Comparison of ENCODE assay signal across 13 cellular contexts in genomic region chr20:47346172-47346571, GRCh38. TPM values are rescaled to one million over a fixed set of nuclear protein-coding genes. Genes with fewer than 3 reads are reported as not detected.
DNase-seq lines count a peak whose midpoint lies in the region; ATAC-seq, FAIRE-seq and TF ChIP-seq lines count a peak whose summit lies in the region.
"Had no signal": no experiment of that assay in that cellular context is flagged by ENCODE, and none has a peak within 500 bp of the region (broad histone marks: within the 10 kb centered on the region; RNA-seq: fewer than 3 reads in every experiment).

No MANE protein-coding gene starts in this region.

- POLR2A ChIA-PET in A549 (lab: Yijun Ruan, JAX) (no interaction called here), HEK293 (lab: Yijun Ruan, JAX) (no interaction called here), GM12878 (lab: Charles Lee) (interaction anchor here (0.7 to 5.7 kb wide), 2 partner anchors 11 to 14 kb away, joined by 3 to 50 read pairs; partner anchors contain the start of gene ZMYND8), SK-N-SH (lab: Yijun Ruan, JAX) (no interaction called here)

- H3K27ac ChIP-seq in A549 (peak overlapping the region; percentile 30 to 100; a peak in 4 of 6 replicates), HEK293 (ENCODE audit: extremely low read depth, low read depth, low read length) (no peak overlapping the region), GM12878 (ENCODE audit: control insufficient read depth, insufficient read depth) (no peak overlapping the region), upper lobe of left lung (peak overlapping the region in 2 of 4 donors; percentile 1 to 22), SK-N-SH (ENCODE audit: low read depth in 2 of 2, low read length in 1 of 2) (no peak overlapping the region)

- DNase-seq in A549 (ENCODE audit: low read depth in 1 of 2, low spot score in 1 of 2) (no peak), GM12878 (ENCODE audit: low read depth, low spot score) (no peak), upper lobe of left lung (no peak), dermis blood vessel endothelial cell (no peak), SK-N-SH (no peak), NCI-H1105 (lab: John Stamatoyannopoulos, UW) (no peak)
- DNase-seq in natural killer cell treated with Interleukin-12 subunit alpha and Interleukin-12 subunit beta and Interleukin-15 and Interleukin-18, amount 100 ng/mL, for 72 hours (ENCODE audit: low spot score), result no peak
- DNase-seq: BE2C, cerebellar nuclear complex, T1000 had no signal

- no peak for TF ChIP-seq POLR2A in A549 (IDR thresholded peaks at IDR 0.05; ENCODE audit: low read length)
- 0 out of 2 replicates have a peak, but pooled peaks have one; percentile 19 for TF ChIP-seq POLR2A in GM12878 (IDR thresholded peaks at IDR 0.05; ENCODE audit: low read depth, low read length)
- no peak for TF ChIP-seq POLR2A in upper lobe of left lung (IDR thresholded peaks at IDR 0.05)

- H3F3A ChIP-seq in SK-N-SH (replicated peaks; ENCODE audit: insufficient read depth), result peaks cover 14% of the 10 kb centered on the region

- RAD21 ChIA-PET in GM12878 (lab: Charles Lee; ENCODE audit: unreplicated experiment), result interaction anchor here (1.5 to 2.1 kb wide), 2 partner anchors 38 to 72 kb away, joined by 4 to 7 read pairs; no protein-coding TSS in a partner anchor

- TF ChIP-seq RAD21 in A549 (conservative IDR thresholded peaks at IDR 0.05 in 1 of 2, IDR thresholded peaks at IDR 0.05 in 1 of 2) (no peak), GM12878 (IDR thresholded peaks at IDR 0.05; ENCODE audit: insufficient read depth, low read depth, low read length) (no peak), SK-N-SH (IDR thresholded peaks at IDR 0.05; ENCODE audit: low read length) (no peak)

- CTCF ChIA-PET in A549 (lab: Yijun Ruan, JAX) (interaction anchor here (1.2 to 2.5 kb wide), 2 partner anchors 73 kb away, joined by 4 to 8 read pairs; no protein-coding TSS in a partner anchor), HEK293 (lab: Yijun Ruan, JAX) (interaction anchor here (1.3 kb wide), 1 partner anchor 38 kb away, joined by 9 read pairs; no protein-coding TSS in a partner anchor), GM12878 (lab: Yijun Ruan, JAX) (interaction anchor here (1.2 to 9.2 kb wide), 4 partner anchors 10 to 73 kb away, joined by 3 to 66 read pairs (median 14); partner anchors contain the start of gene ZMYND8), SK-N-SH (lab: Yijun Ruan, JAX) (interaction anchor here (1.1 to 1.4 kb wide), 2 partner anchors 38 kb away, joined by 3 to 6 read pairs; no protein-coding TSS in a partner anchor)

- H3K27me3 Mint-ChIP-seq in natural killer cell treated with Interleukin-12 subunit alpha and Interleukin-12 subunit beta and Interleukin-15 and Interleukin-18, amount 100 ng/mL, for 72 hours, result no peaks in the 10 kb centered on the region

- peaks cover 47% of the 10 kb centered on the region for H3K4me1 ChIP-seq in A549
- H3K4me1 ChIP-seq in HEK293 (ENCODE audit: control insufficient read depth, insufficient read depth, low read length), result peaks cover 37% of the 10 kb centered on the region
- peaks cover 30% of the 10 kb centered on the region for H3K4me1 ChIP-seq in GM12878 (ENCODE audit: control insufficient read depth, insufficient read depth, low read length)
- H3K4me1 ChIP-seq in upper lobe of left lung, result peaks cover 37 to 44% (median 40%) of the 10 kb centered on the region in 4 donors
- peaks cover 18 to 37% of the 10 kb centered on the region in 2 experiments; a peak in 3 of 4 replicates for H3K4me1 ChIP-seq in SK-N-SH (ENCODE audit: control insufficient read depth in 1 of 2, insufficient read depth in 2 of 2, low read depth in 1 of 2, low read length in 1 of 2)

- peaks cover 5% of the 10 kb centered on the region for H3K36me3 Mint-ChIP-seq in natural killer cell treated with Interleukin-12 subunit alpha and Interleukin-12 subunit beta and Interleukin-15 and Interleukin-18, amount 100 ng/mL, for 72 hours

- intact Hi-C loops in GM12878 (cut with micrococcal nuclease; ENCODE audit: unreplicated experiment), result no loop called here

- H3K9me2 ChIP-seq in SK-N-SH, result no peaks in the 10 kb centered on the region

- ATAC-seq in A549, result no peak
- peak; percentile 32 for ATAC-seq in GM12878
- ATAC-seq in natural killer cell treated with Interleukin-12 subunit alpha and Interleukin-12 subunit beta and Interleukin-15 and Interleukin-18, amount 100 ng/mL, for 72 hours, result no peak
- no peak for ATAC-seq in upper lobe of left lung (ENCODE audit: low FRiP score in 2 of 2)

- no peak for TF ChIP-seq CTCF in A549 (IDR thresholded peaks at IDR 0.05)
- no peak for TF ChIP-seq CTCF in HEK293 (tag by site-specific recombination; IDR thresholded peaks at IDR 0.05)
- TF ChIP-seq CTCF in GM12878 (IDR thresholded peaks at IDR 0.05 in 2 of 3, conservative IDR thresholded peaks at IDR 0.05 in 1 of 3; ENCODE audit: control insufficient read depth in 2 of 3, extremely low read depth in 1 of 3, insufficient read depth in 1 of 3, low read depth in 3 of 3, low read length in 3 of 3), result no peak
- TF ChIP-seq CTCF in upper lobe of left lung (IDR thresholded peaks at IDR 0.05), result no peak
- no peak for TF ChIP-seq CTCF in SK-N-SH (IDR thresholded peaks at IDR 0.05)

- H3K9me3 ChIP-seq in A549 (no peaks in the 10 kb centered on the region), HEK293 (ENCODE audit: control insufficient read depth, insufficient read depth, low read depth, low read length) (no peaks in the 10 kb centered on the region), GM12878 (replicated peaks; ENCODE audit: control insufficient read depth, insufficient read depth, low read length) (no peaks in the 10 kb centered on the region), upper lobe of left lung (no peaks in the 10 kb centered on the region), SK-N-SH (no peaks in the 10 kb centered on the region)
- H3K9me3 ChIP-seq: BE2C had no signal

- no peaks in the 10 kb centered on the region for H3K27me3 ChIP-seq in GM12878 (replicated peaks in 1 of 2; ENCODE audit: control insufficient read depth in 2 of 2, insufficient read depth in 2 of 2, low read length in 1 of 2)
- H3K27me3 ChIP-seq in upper lobe of left lung, result no peaks in the 10 kb centered on the region
- no peaks in the 10 kb centered on the region for H3K27me3 ChIP-seq in SK-N-SH (ENCODE audit: insufficient read depth)
- H3K27me3 ChIP-seq: BE2C had no signal

- H3K9ac ChIP-seq in GM12878 (ENCODE audit: control insufficient read depth, insufficient read depth, low read length) (no peak overlapping the region), SK-N-SH (no peak overlapping the region)

- FAIRE-seq in A549 (lab: Jason Lieb, UNC), result no peak
- no peak for FAIRE-seq in GM12878 (lab: Jason Lieb, UNC)
- FAIRE-seq: G401.6, islet of Langerhans had no signal

- no peak overlapping the region for H3K4me3 Mint-ChIP-seq in natural killer cell treated with Interleukin-12 subunit alpha and Interleukin-12 subunit beta and Interleukin-15 and Interleukin-18, amount 100 ng/mL, for 72 hours

- no TSS peak for BruUV-seq in GM12878 (replicated peaks; lab: Mats Ljungman, UMichigan)

- TF ChIP-seq EP300 in A549 (IDR thresholded peaks at IDR 0.05) (no peak), GM12878 (IDR thresholded peaks at IDR 0.05; ENCODE audit: borderline replicate concordance in 1 of 2, control insufficient read depth in 1 of 2, low read depth in 2 of 2, low read length in 2 of 2) (no peak), upper lobe of left lung (IDR thresholded peaks at IDR 0.05) (no peak), SK-N-SH (IDR thresholded peaks at IDR 0.05; ENCODE audit: borderline replicate concordance in 1 of 2, low read depth in 1 of 2, low read length in 1 of 2) (no peak)

- H3K4me3 ChIP-seq in A549 (no peak overlapping the region), HEK293 (ENCODE audit: low read depth, low read length) (no peak overlapping the region), GM12878 (no peak overlapping the region), upper lobe of left lung (no peak overlapping the region), SK-N-SH (ENCODE audit: low read depth in 2 of 2, low read length in 1 of 2) (no peak overlapping the region)

- H3K4me2 ChIP-seq in A549 (no peak overlapping the region), GM12878 (ENCODE audit: control insufficient read depth, insufficient read depth) (no peak overlapping the region), SK-N-SH (no peak overlapping the region)

- peaks cover 88% of the 10 kb centered on the region for H3K79me2 ChIP-seq in GM12878 (ENCODE audit: control insufficient read depth, insufficient read depth, low read length)
- peaks cover 99% of the 10 kb centered on the region for H3K79me2 ChIP-seq in SK-N-SH (ENCODE audit: insufficient read depth)

- H3K36me3 ChIP-seq in HEK293 (ENCODE audit: control insufficient read depth in 2 of 2, insufficient read depth in 1 of 2, low read length in 2 of 2) (peaks cover 0 to 51% of the 10 kb centered on the region in 2 experiments; a peak in 2 of 3 replicates), GM12878 (ENCODE audit: control insufficient read depth in 2 of 2, insufficient read depth in 2 of 2, low read length in 1 of 2) (peaks cover 12 to 35% of the 10 kb centered on the region in 2 experiments), upper lobe of left lung (peaks cover 0 to 6% (median 3%) of the 10 kb centered on the region in 4 donors), SK-N-SH (replicated peaks in 1 of 2; ENCODE audit: control insufficient read depth in 1 of 2, insufficient read depth in 2 of 2, low read length in 1 of 2) (peaks cover 10 to 38% of the 10 kb centered on the region in 2 experiments)

- 90% methylated on average over 3 of the region's 3 CpGs for WGBS in A549 (ENCODE audit: missing lambda C conversion rate)
- 10% methylated on average over 3 of the region's 3 CpGs for WGBS in GM12878 (ENCODE audit: insufficient coverage, insufficient replicate concordance, low lambda C conversion rate, missing lambda C conversion rate)
- WGBS in upper lobe of left lung, 2 donors, result 78 to 89% methylated on average over 2 of the region's 3 CpGs
- WGBS in SK-N-SH (ENCODE audit: low lambda C conversion rate), result 100% methylated on average over 2 of the region's 3 CpGs

- in situ Hi-C loops in GM12878 (cut with MboI), result no loop called here

- no peaks in the 10 kb centered on the region for H3K9me3 Mint-ChIP-seq in natural killer cell treated with Interleukin-12 subunit alpha and Interleukin-12 subunit beta and Interleukin-15 and Interleukin-18, amount 100 ng/mL, for 72 hours

- H2AFZ ChIP-seq in GM12878 (ENCODE audit: control insufficient read depth, low read depth, low read length), result no peak overlapping the region
- H2AFZ ChIP-seq in SK-N-SH (ENCODE audit: low read depth), result no peak overlapping the region

- peak overlapping the region; percentile 41 to 86 for H3K27ac Mint-ChIP-seq in natural killer cell treated with Interleukin-12 subunit alpha and Interleukin-12 subunit beta and Interleukin-15 and Interleukin-18, amount 100 ng/mL, for 72 hours

- SMC1A ChIA-PET in GM12878 (lab: Charles Lee; ENCODE audit: uncharacterized antibody, unreplicated experiment), result interaction anchor here (0.6 to 7.3 kb wide), 4 partner anchors 14 to 72 kb away, joined by 3 to 51 read pairs (median 27); no protein-coding TSS in a partner anchor

- H4K20me1 ChIP-seq in GM12878 (ENCODE audit: control insufficient read depth, insufficient read depth), result no peaks in the 10 kb centered on the region; the same call in 1 of the 2 replicates
- no peaks in the 10 kb centered on the region for H4K20me1 ChIP-seq in SK-N-SH (ENCODE audit: insufficient read depth)

- H3K4me1 Mint-ChIP-seq in natural killer cell treated with Interleukin-12 subunit alpha and Interleukin-12 subunit beta and Interleukin-15 and Interleukin-18, amount 100 ng/mL, for 72 hours (ENCODE audit: low read depth in 2 of 2), result peaks cover 11 to 26% of the 10 kb centered on the region in 2 donors

RNA-seq across cellular contexts. Expression of gene ZMYND8, which starts 10.3 kb away (rescaled TPM):
- polyA plus RNA-seq in A549 (2011; rRNA removed) (23.6 and 24.9 TPM in 2 replicates), A549 (2017; fragmentation: RNase III; extraction: RNeasy Plus Mini Kit Qiagen cat#74134 plus additional on column Dnase treatment) (10.2 to 11.2 TPM (median 10.4 TPM) in 3 replicates), GM12878 (2011; rRNA removed) (26.6 and 34.3 TPM in 2 replicates), GM12878 (2014; fragmentation: Illumina TruSeq; extraction: Trizol) (27.1 and 27.9 TPM in 2 replicates), GM12878 (2014; fragmentation: Nextera tagmentation; extraction: Ambion mirVana) (10 to 100 TPM; 12.9 to 18.4 TPM), GM12878 (2014; rRNA removed) (21.7 and 22.7 TPM in 2 replicates), GM12878 (2016; fragmentation: Nextera tagmentation; extraction: Ambion mirVana) (10 to 100 TPM; 22.1 to 25.0 TPM), SK-N-SH (2012; rRNA removed) (20.6 and 25.3 TPM in 2 replicates)
- 10.9 TPM in 2 replicates for polyA plus RNA-seq in A549 (2012; cell fraction: cytosol; rRNA removed)
- polyA plus RNA-seq in A549 (2012; cell fraction: nucleus; rRNA removed), result 19.5 and 21.4 TPM in 2 replicates
- polyA minus RNA-seq in A549 (2011; rRNA and poly(A)+ RNA removed), result 22.2 and 24.4 TPM in 2 replicates
- total RNA-seq in GM12878 (2013; cell fraction: nucleolus; rRNA removed), result 207 and 208 TPM in 2 replicates
- total RNA-seq in GM12878 (2014; rRNA removed) (17.8 and 18.5 TPM in 2 replicates), GM12878 (2014; rRNA removed; fragmentation: Illumina TruSeq; extraction: Trizol) (24.1 and 24.2 TPM in 2 replicates), GM12878 (2021) (42.1 and 54.8 TPM in 2 replicates), upper lobe of left lung (100 to 1,000 TPM in 1 of 6 donors, 10 to 100 TPM in 5; 24.6 to 120 (median 51.8) TPM), dermis blood vessel endothelial cell (35.9 and 59.4 TPM in 2 replicates)
- 9.9 TPM for polyA plus RNA-seq in GM12878 (2011; ENCODE audit: low read depth)
- polyA plus RNA-seq in GM12878 (2011; cell fraction: cytosol; rRNA removed), result 21.0 and 23.6 TPM in 2 replicates
- polyA plus RNA-seq in GM12878 (2011; cell fraction: nucleus; rRNA removed), result 69.7 and 78.1 TPM in 2 replicates
- 16.4 and 22.5 TPM in 2 replicates for polyA plus RNA-seq in GM12878 (2012)
- polyA minus RNA-seq in GM12878 (2011; rRNA and poly(A)+ RNA removed), result 49.9 and 55.7 TPM in 2 replicates
- polyA minus RNA-seq in GM12878 (2011; cell fraction: cytosol; rRNA and poly(A)+ RNA removed), result 18.0 and 20.2 TPM in 2 replicates
- 45.5 and 61.3 TPM in 2 replicates for polyA minus RNA-seq in GM12878 (2011; cell fraction: nucleus; rRNA and poly(A)+ RNA removed)
- 10 to 100 TPM; 42.1 to 65.7 TPM for total RNA-seq in natural killer cell treated with Interleukin-12 subunit alpha and Interleukin-12 subunit beta and Interleukin-15 and Interleukin-18, amount 100 ng/mL, for 72 hours
- polyA plus RNA-seq in SK-N-SH (2012; cell fraction: cytosol; rRNA removed), result 19.5 and 20.5 TPM in 2 replicates
- 54.6 and 62.7 TPM in 2 replicates for polyA plus RNA-seq in SK-N-SH (2012; cell fraction: nucleus; rRNA removed)

Comparison
In these comparisons a context has a peak if more than half of its experiments do, and no peak if none do; other contexts are left out.
1. H3K27ac ChIP-seq: peak in A549 (2 of 2); none in HEK293 (single experiment), GM12878 (single experiment) and SK-N-SH (0 of 2).